Comparison of ENCODE assay signal across 14 cellular contexts in the genomic region with DNA sequence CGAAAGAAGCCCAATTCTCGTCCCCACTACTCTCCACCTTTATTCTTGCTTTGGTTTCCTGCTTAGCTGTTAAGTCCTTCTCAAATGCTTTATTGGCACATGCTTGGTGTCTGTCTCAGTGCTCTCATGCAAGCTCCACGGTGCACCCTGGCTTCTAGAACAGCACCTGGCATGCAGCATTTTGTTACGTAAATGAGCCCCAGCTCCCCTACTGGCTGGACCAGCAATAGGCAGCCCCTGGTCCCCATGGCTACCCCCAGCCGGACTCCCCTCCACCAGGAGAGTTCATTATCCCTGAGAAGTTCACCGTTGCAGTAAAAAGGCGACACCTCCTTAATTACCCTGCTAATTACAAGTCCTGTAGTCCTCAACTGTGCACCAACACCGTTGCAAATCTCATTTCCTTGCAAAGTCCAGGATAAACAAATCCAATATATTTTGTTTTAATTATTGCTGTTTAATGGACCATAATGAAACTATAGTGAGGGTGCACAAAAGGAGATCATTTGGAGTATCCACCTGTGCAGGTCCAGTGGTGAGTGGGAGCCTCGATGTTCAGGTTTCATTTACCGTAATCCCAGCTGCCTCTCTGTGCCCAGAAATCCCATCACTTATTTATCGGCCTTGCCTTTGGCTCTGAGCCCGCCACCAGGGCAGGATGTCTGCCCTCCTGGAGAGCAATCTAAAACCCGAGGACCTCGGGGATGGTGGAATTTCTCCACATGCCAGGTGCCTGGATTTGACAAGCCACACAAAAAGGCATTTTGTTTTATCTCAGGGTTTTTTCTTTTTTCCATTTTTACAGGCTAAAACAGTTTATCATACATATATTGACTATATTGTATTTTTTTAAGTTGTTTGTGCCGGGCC. TPM values are rescaled to one million over a fixed set of nuclear protein-coding genes. Genes with fewer than 3 reads are reported as not detected.
A peak's percentile ranks its signal among the peaks of the same experiment; 100 is the strongest.
DNase-seq lines count a peak whose midpoint lies in the region; ATAC-seq and TF ChIP-seq lines count a peak whose summit lies in the region.
"Had no signal": no experiment of that assay in that cellular context is flagged by ENCODE, and none has a peak within 500 bp of the region (broad histone marks: within the 10 kb centered on the region; RNA-seq: fewer than 3 reads in every experiment).

No MANE protein-coding gene starts in this region.

- peak; percentile 36 for TF ChIP-seq CTCF in AG04450 (IDR thresholded peaks at IDR 0.05; ENCODE audit: low read depth, low read length)
- TF ChIP-seq CTCF in GM12864 (IDR thresholded peaks at IDR 0.05; ENCODE audit: low read depth, low read length, missing control alignments): peak; percentile 64
- peak; percentile 36 for TF ChIP-seq CTCF in fibroblast of the aortic adventitia (IDR thresholded peaks at IDR 0.05; ENCODE audit: insufficient read depth, low read length)

- peaks cover 17% of the 10 kb centered on the region for H3K27me3 ChIP-seq in AG04450 (ENCODE audit: control insufficient read depth, insufficient read depth, low read length)

- DNase-seq in AG04450 (ENCODE audit: low read depth, low spot score) (no peak), GM12864 (ENCODE audit: low read depth) (no peak), NCI-H69 (lab: John Stamatoyannopoulos, UW) (peak; percentile 90), fibroblast of the aortic adventitia (ENCODE audit: low read depth) (peak; percentile 2)
- no peak for DNase-seq in activated T-cell treated with anti-CD3 and anti-CD28 coated beads, Interleukin-2, amount 50 U/mL, for 1 hour
- DNase-seq in stimulated activated CD4-positive, alpha-beta T cell treated with anti-CD3 and anti-CD28 coated beads, Interleukin-2, amount 100 ng/mL, for 24 hours: no peak
- DNase-seq: central memory CD4-positive, alpha-beta T cell; NCI-H187 treated with DMSO at 0.1 percent for 48 hours; stimulated activated naive CD8-positive, alpha-beta T cell treated with anti-CD3 and anti-CD28 coated beads, Interleukin-15, Interleukin-2, amounts not matched to agents 100 U/mL and 50 U/mL, for 24 hours had no signal

- no peak overlapping the region for H3K27ac ChIP-seq in AG04450 (ENCODE audit: low read depth, low read length)

- ATAC-seq in GM21390 (IDR thresholded peaks at IDR 0.05; ENCODE audit: unreplicated experiment): no peak
- ATAC-seq in GM18867 (IDR thresholded peaks at IDR 0.05; ENCODE audit: unreplicated experiment): no peak
- ATAC-seq: stimulated activated naive CD8-positive, alpha-beta T cell treated with anti-CD3 and anti-CD28 coated beads, Interleukin-15, Interleukin-2, amounts not matched to agents 100 U/mL and 50 U/mL, for 24 hours had no signal

- CTCF ChIA-PET in AG04450 (lab: Charles Lee): interaction anchor here (0.8 to 8.0 kb wide), 22 partner anchors 7 to 752 kb away, joined by 3 to 229 read pairs (median 9); no protein-coding TSS in a partner anchor

- H3K4me3 ChIP-seq in AG04450 (ENCODE audit: low read depth, low read length) (no peak overlapping the region), GM12864 (ENCODE audit: low read depth, low read length) (no peak overlapping the region), fibroblast of the aortic adventitia (ENCODE audit: low read depth, low read length) (no peak overlapping the region)
- H3K4me3 ChIP-seq: smooth muscle cell had no signal

- POLR2A ChIA-PET in AG04450 (lab: Yijun Ruan, JAX): no interaction called here

- H3K9me3 ChIP-seq in AG04450 (ENCODE audit: control insufficient read depth, insufficient read depth, low read length): no peaks in the 10 kb centered on the region

RNA-seq across cellular contexts. Expression of gene DRGX, which starts 12.8 kb away (rescaled TPM):
- polyA plus RNA-seq in AG04450 (2011; rRNA removed): not detected in 2 replicates
- not detected in 2 replicates for polyA minus RNA-seq in AG04450 (2011; rRNA and poly(A)+ RNA removed)
- not detected in 2 replicates for total RNA-seq in fibroblast of the aortic adventitia (ENCODE audit: low replicate concordance)
- total RNA-seq: glomerular endothelial cell, mucosa of gallbladder, smooth muscle cell had no signal
- polyA plus RNA-seq: smooth muscle cell had no signal

Comparison
In these comparisons a context has a peak if more than half of its experiments do, and no peak if none do; other contexts are left out.
1. DNase-seq: peak in NCI-H69 (single experiment) and fibroblast of the aortic adventitia (single experiment); none in AG04450 (single experiment), GM12864 (single experiment), activated T-cell treated with anti-CD3 and anti-CD28 coated beads, Interleukin-2, amount 50 U/mL, for 1 hour (single experiment) and stimulated activated CD4-positive, alpha-beta T cell treated with anti-CD3 and anti-CD28 coated beads, Interleukin-2, amount 100 ng/mL, for 24 hours (0 of 2).
2. Peak in every context shown above with its lines, with median percentiles within 50 percentile points of each other: CTCF ChIP-seq.